18 cellular contexts compared by ENCODE assay signal in genomic region chr6:4624726-4625125, GRCh38.
A peak's percentile ranks its signal among the peaks of the same experiment; 100 is the strongest.
DNase-seq lines count a peak whose midpoint lies in the region; ATAC-seq, FAIRE-seq and TF ChIP-seq lines count a peak whose summit lies in the region.
"Had no signal": no experiment of that assay in that cellular context is flagged by ENCODE, and none has a peak within 500 bp of the region (broad histone marks: within the 10 kb centered on the region; RNA-seq: fewer than 3 reads in every experiment).

No MANE protein-coding gene starts in this region.

- in situ Hi-C loops in IMR-90 (cut with MboI; ENCODE audit: low sequenced_read_pairs) = no loop called here
- in situ Hi-C loops in K562 (cut with MboI) = no loop called here

- no peak overlapping the region for H2BK120ac ChIP-seq in IMR-90 (ENCODE audit: low read depth, low read length)

- H3K4me3 ChIP-seq in IMR-90 (ENCODE audit: insufficient read depth, low read depth, low read length) = no peak overlapping the region
- H3K4me3 ChIP-seq in K562 = no peak overlapping the region
- no peak overlapping the region for H3K4me3 ChIP-seq in esophagus muscularis mucosa
- H3K4me3 ChIP-seq in hepatocyte = no peak overlapping the region
- H3K4me3 ChIP-seq: GM12878, GM23338 had no signal

- H3K9ac ChIP-seq in IMR-90 (ENCODE audit: low read depth, low read length) (no peak overlapping the region), K562 (ENCODE audit: insufficient read depth in 1 of 2, low read depth in 2 of 2, low read length in 2 of 2) (no peak overlapping the region)

- no peaks in the 10 kb centered on the region for H3K36me3 ChIP-seq in IMR-90 (ENCODE audit: control insufficient read depth, insufficient read depth, low read length)
- no peaks in the 10 kb centered on the region for H3K36me3 ChIP-seq in K562 (ENCODE audit: control insufficient read depth, insufficient read depth, low read length)
- no peaks in the 10 kb centered on the region for H3K36me3 ChIP-seq in esophagus muscularis mucosa
- H3K36me3 ChIP-seq in hepatocyte (replicated peaks; ENCODE audit: insufficient read depth, low read depth) = no peaks in the 10 kb centered on the region

- peak; percentile 48; the same call in 1 of the 2 replicates for ATAC-seq in IMR-90 (ENCODE audit: low read depth)
- ATAC-seq in K562 = no peak
- ATAC-seq: GM12878, GM23338, HCT116 had no signal

- H3K9me3 ChIP-seq in IMR-90 (ENCODE audit: control insufficient read depth, insufficient read depth, low read length) (peaks cover 10% of the 10 kb centered on the region), K562 (replicated peaks; ENCODE audit: control insufficient read depth, insufficient read depth, low read depth, low read length) (peaks cover 4% of the 10 kb centered on the region; the same call in 1 of the 2 replicates), esophagus muscularis mucosa (peaks cover 0 to 13% (median 13%) of the 10 kb centered on the region in 4 donors), hepatocyte (ENCODE audit: low read depth) (no peaks in the 10 kb centered on the region)

- H2BK20ac ChIP-seq in IMR-90 (ENCODE audit: low read depth, low read length) = no peak overlapping the region

- no peak overlapping the region; the same call in 1 of the 2 replicates for H3K18ac ChIP-seq in IMR-90 (ENCODE audit: low read depth, low read length)

- no peak overlapping the region for H3K14ac ChIP-seq in IMR-90 (replicated peaks; ENCODE audit: low read depth, low read length)

- FAIRE-seq in K562 (lab: Jason Lieb, UNC) = no peak
- FAIRE-seq: G401.6, GM12878, GM19239 had no signal

- H3K9me2 ChIP-seq in hepatocyte (replicated peaks; ENCODE audit: insufficient read depth) = no peaks in the 10 kb centered on the region

- H3K4me1 ChIP-seq in IMR-90 (ENCODE audit: control insufficient read depth, insufficient read depth, low read length) (no peaks in the 10 kb centered on the region), K562 (replicated peaks in 1 of 2; ENCODE audit: control insufficient read depth in 2 of 2, insufficient read depth in 2 of 2, low read length in 2 of 2) (peaks cover 6 to 20% of the 10 kb centered on the region in 2 experiments; a peak in 3 of 5 replicates), esophagus muscularis mucosa (no peaks in the 10 kb centered on the region), hepatocyte (ENCODE audit: insufficient read depth) (peaks cover 2% of the 10 kb centered on the region)

- no peak overlapping the region for H2BK5ac ChIP-seq in IMR-90 (ENCODE audit: low read depth, low read length, poor library complexity, severe bottlenecking)

- CTCF ChIA-PET in IMR-90 (lab: Yijun Ruan, JAX) = no interaction called here
- CTCF ChIA-PET in K562 (lab: Yijun Ruan, JAX; ENCODE audit: low intra/inter-chr PET ratio) = no interaction called here

- H3K56ac ChIP-seq in IMR-90 (ENCODE audit: extremely low read depth, insufficient read depth, low read length) = no peak overlapping the region

- H3K79me1 ChIP-seq in IMR-90 (ENCODE audit: low read depth in 1 of 2, low read length in 2 of 2) = no peaks in the 10 kb centered on the region

- DNase-seq in AG20443 (ENCODE audit: low spot score) = peak; percentile 34
- no peak for DNase-seq in IMR-90
- DNase-seq in K562 (ENCODE audit: extremely low read depth in 1 of 4, low spot score in 3 of 4) = no peak
- no peak for DNase-seq in esophagus muscularis mucosa (ENCODE audit: extremely low spot score)
- no peak for DNase-seq in hepatocyte (ENCODE audit: low spot score)
- no peak for DNase-seq in GM20000 (ENCODE audit: low spot score)
- DNase-seq: C1 segment of cervical spinal cord; Calu3; CD4-positive, alpha-beta memory T cell; COR-L47; DMS53; DMS79 treated with DMSO at 0.1 percent for 48 hours; H9 had no signal

- BruUV-seq in IMR-90 (replicated peaks; lab: Mats Ljungman, UMichigan) (no TSS peak), K562 (replicated peaks; lab: Mats Ljungman, UMichigan) (no TSS peak)

- H2AK5ac ChIP-seq in IMR-90 (ENCODE audit: low read depth, low read length) = no peak overlapping the region

- intact Hi-C loops in IMR-90 (cut with micrococcal nuclease) (no loop called here), K562 (cut with micrococcal nuclease) (loop anchor here (5.0 kb wide), 1 partner anchor 313 kb away; no protein-coding TSS in a partner anchor), esophagus muscularis mucosa (cut with DNase I) (no loop called here)

- no peak overlapping the region for H4K5ac ChIP-seq in IMR-90 (ENCODE audit: low read depth, low read length)

- H2BK15ac ChIP-seq in IMR-90 (ENCODE audit: low read depth, low read length) = no peak overlapping the region

- H4K91ac ChIP-seq in IMR-90 (ENCODE audit: insufficient read depth, low read depth, low read length) = no peak overlapping the region

- H3K4me2 ChIP-seq in IMR-90 (ENCODE audit: low read depth, low read length) = no peak overlapping the region
- no peak overlapping the region; the same call in 1 of the 2 replicates for H3K4me2 ChIP-seq in K562 (ENCODE audit: insufficient read depth, low read length)
- H3K4me2 ChIP-seq in hepatocyte = no peak overlapping the region
- H3K4me2 ChIP-seq: GM23338 had no signal

- no peaks in the 10 kb centered on the region for H4K20me1 ChIP-seq in IMR-90 (ENCODE audit: insufficient read depth, low read length)
- no peaks in the 10 kb centered on the region for H4K20me1 ChIP-seq in K562 (replicated peaks; ENCODE audit: control insufficient read depth, insufficient read depth, low read length)
- H4K20me1 ChIP-seq in hepatocyte (ENCODE audit: insufficient read depth, poor library complexity, severe bottlenecking) = no peaks in the 10 kb centered on the region

- TF ChIP-seq CTCF in IMR-90 (conservative IDR thresholded peaks at IDR 0.05; ENCODE audit: low read depth, low read length) (no peak), K562 (IDR thresholded peaks at IDR 0.05 in 2 of 3, conservative IDR thresholded peaks at IDR 0.05 in 1 of 3; ENCODE audit: insufficient read depth in 2 of 3, low read depth in 1 of 3, low read length in 3 of 3) (no peak), esophagus muscularis mucosa (IDR thresholded peaks at IDR 0.05) (no peak), hepatocyte (IDR thresholded peaks at IDR 0.05; ENCODE audit: poor library complexity) (no peak), GM20000 (IDR thresholded peaks at IDR 0.05; ENCODE audit: extremely low read depth, missing control alignments) (no peak)

- H4K8ac ChIP-seq in IMR-90 (ENCODE audit: low read depth in 2 of 2, low read length in 2 of 2) = no peak overlapping the region

- dilution Hi-C loops in IMR-90 (cut with HindIII; ENCODE audit: low sequenced_read_pairs, unreplicated experiment) = no loop called here

- no peak for TF ChIP-seq EP300 in K562 (IDR thresholded peaks at IDR 0.05; ENCODE audit: low read length)
- no peak for TF ChIP-seq EP300 in esophagus muscularis mucosa (IDR thresholded peaks at IDR 0.05)

- no CpG with 5 or more reads among the region's 7 CpGs for WGBS in IMR-90 (ENCODE audit: extremely low coverage in 2 of 2, insufficient read length in 1 of 2), 2 experiments
- 14% methylated on average over 6 of the region's 7 CpGs for WGBS in K562 (ENCODE audit: insufficient coverage, low coverage, missing lambda C conversion rate)
- WGBS in esophagus muscularis mucosa = 87% methylated on average over 7 of the region's 7 CpGs
- 93% methylated on average over 7 of the region's 7 CpGs for WGBS in hepatocyte (ENCODE audit: low lambda C conversion rate, missing lambda C conversion rate)

- TF ChIP-seq RAD21 in IMR-90 (IDR thresholded peaks at IDR 0.05; ENCODE audit: low read length) = no peak
- no peak for TF ChIP-seq RAD21 in K562 (CRISPR knock-in tag; conservative IDR thresholded peaks at IDR 0.05 in 1 of 2, IDR thresholded peaks at IDR 0.05 in 1 of 2)

- H3K23ac ChIP-seq in IMR-90 (ENCODE audit: low read depth, low read length) = no peak overlapping the region

- H3K27ac ChIP-seq in IMR-90 (ENCODE audit: insufficient read depth, low read length) = no peak overlapping the region
- no peak overlapping the region for H3K27ac ChIP-seq in K562 (ENCODE audit: extremely low read depth, low read depth, low read length)
- H3K27ac ChIP-seq in esophagus muscularis mucosa (replicated peaks in 1 of 4) = no peak overlapping the region
- H3K27ac ChIP-seq in hepatocyte = no peak overlapping the region

- H3K79me2 ChIP-seq in K562 (ENCODE audit: control insufficient read depth, insufficient read depth, low read length) = no peaks in the 10 kb centered on the region
- H3K79me2 ChIP-seq in hepatocyte = no peaks in the 10 kb centered on the region

- H3K9me1 ChIP-seq in IMR-90 (ENCODE audit: insufficient read depth, low read length) = no peaks in the 10 kb centered on the region
- no peaks in the 10 kb centered on the region for H3K9me1 ChIP-seq in K562 (ENCODE audit: control insufficient read depth, insufficient read depth, low read length)

- H3K4ac ChIP-seq in IMR-90 (ENCODE audit: low read depth, low read length) = no peak overlapping the region

- no peaks in the 10 kb centered on the region; the same call in none of the 2 replicates for H3K27me3 ChIP-seq in IMR-90 (ENCODE audit: control insufficient read depth, insufficient read depth, low read length)
- H3K27me3 ChIP-seq in K562 (ENCODE audit: control insufficient read depth in 2 of 2, insufficient read depth in 2 of 2, low read length in 2 of 2) = peaks cover 5 to 22% of the 10 kb centered on the region in 2 experiments; a peak in 4 of 5 replicates
- no peaks in the 10 kb centered on the region for H3K27me3 ChIP-seq in esophagus muscularis mucosa
- no peaks in the 10 kb centered on the region for H3K27me3 ChIP-seq in hepatocyte

- H2AFZ ChIP-seq in IMR-90 (replicated peaks; ENCODE audit: low read length, poor library complexity) (no peak overlapping the region), K562 (ENCODE audit: low read depth, low read length) (no peak overlapping the region), hepatocyte (no peak overlapping the region)
- H2AFZ ChIP-seq: GM23338 had no signal

- H2AK9ac ChIP-seq in IMR-90 (replicated peaks; ENCODE audit: low read depth, low read length, poor library complexity) = no peak overlapping the region

- TF ChIP-seq POLR2A in IMR-90 (IDR thresholded peaks at IDR 0.05; ENCODE audit: low read depth, low read length) = no peak
- no peak for TF ChIP-seq POLR2A in K562 (conservative IDR thresholded peaks at IDR 0.05)
- TF ChIP-seq POLR2A in esophagus muscularis mucosa (IDR thresholded peaks at IDR 0.05; ENCODE audit: low read depth) = no peak

- POLR2A ChIA-PET in IMR-90 (lab: Charles Lee; ENCODE audit: unreplicated experiment) (no interaction called here), K562 (lab: Yijun Ruan, JAX) (interaction anchor here (0.9 to 1.0 kb wide), 2 partner anchors 12 to 23 kb away, joined by 3 to 5 read pairs; no protein-coding TSS in a partner anchor)

TF ChIP-seq in IMR-90, 13 proteins besides CTCF, POLR2A, EP300 and RAD21 (continues in another document):
- TF ChIP-seq SMC3 (IDR thresholded peaks at IDR 0.05; ENCODE audit: low read depth, low read length) (no peak), MAFK (IDR thresholded peaks at IDR 0.05; ENCODE audit: low read depth, low read length) (no peak), RFX5 (IDR thresholded peaks at IDR 0.05; ENCODE audit: low read depth, low read length) (no peak)

TF ChIP-seq in K562, 482 proteins besides CTCF, POLR2A, EP300 and RAD21 (continues in another document):
- TF ChIP-seq C11orf30 (IDR thresholded peaks at IDR 0.05; ENCODE audit: low read depth) (0 out of 2 replicates have a peak, but pooled peaks have one; percentile 10), ZNF316 (IDR thresholded peaks at IDR 0.05) (0 out of 2 replicates have a peak, but pooled peaks have one; percentile 10)
